9 cellular contexts compared by ENCODE assay signal in the genomic region with DNA sequence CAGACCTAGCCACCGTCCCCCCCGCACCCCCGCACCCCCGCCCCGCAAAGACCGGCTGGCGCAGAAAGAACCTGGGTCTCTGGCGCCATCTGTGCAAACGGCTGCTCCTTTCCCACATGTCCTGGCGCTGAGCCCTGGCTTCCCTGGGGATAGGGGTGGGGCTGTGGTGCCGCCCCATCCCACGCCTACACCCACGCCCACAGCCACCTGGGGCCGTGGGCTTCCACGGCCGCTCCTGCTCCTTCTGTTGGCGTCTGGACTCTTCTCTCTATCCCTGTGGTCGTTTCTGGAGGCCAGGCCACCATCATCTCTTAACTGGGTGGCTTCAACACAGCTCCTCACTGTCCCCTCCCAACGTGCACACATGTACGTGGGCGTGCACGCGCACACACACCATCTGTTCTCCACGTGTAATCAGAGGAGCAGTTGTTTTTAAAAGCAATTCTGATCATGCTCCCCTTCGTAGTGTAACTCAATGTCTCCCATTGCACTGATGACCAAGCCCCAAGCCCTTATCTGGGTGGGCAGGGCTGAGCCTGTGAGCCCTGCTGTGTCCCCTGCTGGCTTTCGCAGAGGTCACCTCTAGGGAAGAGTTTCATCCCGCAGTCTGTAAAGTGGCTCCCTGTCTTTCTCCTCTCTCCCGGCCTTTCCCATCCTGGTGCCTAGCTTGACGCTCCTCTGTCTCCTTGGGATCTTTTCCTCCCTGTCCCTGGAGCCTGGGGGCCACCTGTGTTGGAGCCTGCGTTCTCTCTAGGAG. TPM values are rescaled to one million over a fixed set of nuclear protein-coding genes. Genes with fewer than 3 reads are reported as not detected.
DNase-seq lines count a peak whose midpoint lies in the region; ATAC-seq and TF ChIP-seq lines count a peak whose summit lies in the region.
"Had no signal": no experiment of that assay in that cellular context is flagged by ENCODE, and none has a peak within 500 bp of the region (broad histone marks: within the 10 kb centered on the region; RNA-seq: fewer than 3 reads in every experiment).

No MANE protein-coding gene starts in this region.

- H3K79me2 ChIP-seq in trophoblast cell (ENCODE audit: control insufficient read depth, insufficient read depth, low read length, poor library complexity): no peaks in the 10 kb centered on the region
- no peaks in the 10 kb centered on the region for H3K79me2 ChIP-seq in osteoblast (ENCODE audit: insufficient read depth, low read length)

- no peak overlapping the region for H3K4ac ChIP-seq in trophoblast cell (ENCODE audit: low read depth, low read length)

- no peaks in the 10 kb centered on the region for H3K27me3 Mint-ChIP-seq in activated CD4-positive, alpha-beta T cell treated with anti-CD3 and anti-CD28 coated beads, Interleukin-2, amount 10 ng/mL, durations not matched to agents 24 days and 14 days
- no peaks in the 10 kb centered on the region for H3K27me3 Mint-ChIP-seq in stimulated activated naive CD8-positive, alpha-beta T cell treated with anti-CD3 and anti-CD28 coated beads, Interleukin-15, amount 100 ng/mL, for 72 hours

- peak overlapping the region; percentile 88 for H3K27ac Mint-ChIP-seq in activated CD4-positive, alpha-beta T cell treated with anti-CD3 and anti-CD28 coated beads, Interleukin-2, amount 10 ng/mL, durations not matched to agents 24 days and 14 days
- H3K27ac Mint-ChIP-seq in stimulated activated naive CD8-positive, alpha-beta T cell treated with anti-CD3 and anti-CD28 coated beads, Interleukin-15, amount 100 ng/mL, for 72 hours: peak overlapping the region in 1 of 2 donors; percentile 62

- no peak overlapping the region for H2BK12ac ChIP-seq in trophoblast cell (ENCODE audit: low read length)

- H3K23ac ChIP-seq in trophoblast cell (ENCODE audit: low read length): no peak overlapping the region

- peak overlapping the region; percentile 64 for H3K4me3 Mint-ChIP-seq in activated CD4-positive, alpha-beta T cell treated with anti-CD3 and anti-CD28 coated beads, Interleukin-2, amount 10 ng/mL, durations not matched to agents 24 days and 14 days
- peak overlapping the region; percentile 35 to 42 for H3K4me3 Mint-ChIP-seq in stimulated activated naive CD8-positive, alpha-beta T cell treated with anti-CD3 and anti-CD28 coated beads, Interleukin-15, amount 100 ng/mL, for 72 hours

- no peaks in the 10 kb centered on the region for H3K36me3 ChIP-seq in Peyer's patch
- no peaks in the 10 kb centered on the region for H3K36me3 ChIP-seq in trophoblast cell (ENCODE audit: control insufficient read depth in 1 of 2, insufficient read depth in 2 of 2, low read length in 2 of 2)
- no peaks in the 10 kb centered on the region for H3K36me3 ChIP-seq in osteoblast (ENCODE audit: insufficient read depth, low read length)

- no peak overlapping the region for H3K9ac ChIP-seq in trophoblast cell (ENCODE audit: low read length)

- no peak overlapping the region for H3K14ac ChIP-seq in trophoblast cell (ENCODE audit: low read length)

- H2AFZ ChIP-seq in trophoblast cell (ENCODE audit: insufficient read depth, low read length, poor library complexity) (no peak overlapping the region), osteoblast (ENCODE audit: low read length) (no peak overlapping the region)

- H3K4me1 ChIP-seq in Peyer's patch (peaks cover 0 to 17% (median 12%) of the 10 kb centered on the region in 4 donors), foreskin keratinocyte (no peaks in the 10 kb centered on the region), trophoblast cell (ENCODE audit: control insufficient read depth in 1 of 2, insufficient read depth in 2 of 2, low read length in 2 of 2) (no peaks in the 10 kb centered on the region), osteoblast (ENCODE audit: insufficient read depth, low read length) (no peaks in the 10 kb centered on the region)

- intact Hi-C loops in activated CD4-positive, alpha-beta T cell treated with anti-CD3 and anti-CD28 coated beads, Interleukin-2, amount 10 ng/mL, durations not matched to agents 24 days and 14 days (cut with micrococcal nuclease): loop anchor here (1.0 to 5.0 kb wide), 3 partner anchors 131 to 162 kb away; a partner anchor contains a TSS

- H3K4me2 ChIP-seq in trophoblast cell (ENCODE audit: low read length) (no peak overlapping the region), osteoblast (ENCODE audit: insufficient read depth, low read length) (no peak overlapping the region)

- no peak overlapping the region for H2BK5ac ChIP-seq in trophoblast cell (ENCODE audit: low read depth, low read length, poor library complexity)

- H3K4me3 ChIP-seq in Peyer's patch: peak overlapping the region in 1 of 4 donors; percentile 23
- H3K4me3 ChIP-seq in trophoblast cell (ENCODE audit: low read depth, low read length): no peak overlapping the region
- H3K4me3 ChIP-seq in osteoblast (ENCODE audit: insufficient read depth, low read length): no peak overlapping the region

- H3K18ac ChIP-seq in trophoblast cell (ENCODE audit: low read length): no peak overlapping the region

- H3K36me3 Mint-ChIP-seq in activated CD4-positive, alpha-beta T cell treated with anti-CD3 and anti-CD28 coated beads, Interleukin-2, amount 10 ng/mL, durations not matched to agents 24 days and 14 days (ENCODE audit: low read depth): peaks cover 48% of the 10 kb centered on the region

- no CpG with 5 or more reads among the region's 30 CpGs for WGBS in trophoblast cell (ENCODE audit: extremely low coverage, insufficient coverage, insufficient read length)

- no peak overlapping the region for H4K91ac ChIP-seq in trophoblast cell (ENCODE audit: low read depth, low read length)

- H2BK120ac ChIP-seq in trophoblast cell (ENCODE audit: insufficient read depth, low read length, poor library complexity): no peak overlapping the region

- H3K9me3 ChIP-seq in Peyer's patch: no peaks in the 10 kb centered on the region
- H3K9me3 ChIP-seq in trophoblast cell (ENCODE audit: insufficient read depth, low read depth, low read length): no peaks in the 10 kb centered on the region
- H3K9me3 ChIP-seq in osteoblast (ENCODE audit: low read depth, low read length): no peaks in the 10 kb centered on the region
- H3K9me3 ChIP-seq: esophagus muscularis mucosa had no signal

- no peaks in the 10 kb centered on the region for H3K9me3 Mint-ChIP-seq in activated CD4-positive, alpha-beta T cell treated with anti-CD3 and anti-CD28 coated beads, Interleukin-2, amount 10 ng/mL, durations not matched to agents 24 days and 14 days
- H3K9me3 Mint-ChIP-seq in stimulated activated naive CD8-positive, alpha-beta T cell treated with anti-CD3 and anti-CD28 coated beads, Interleukin-15, amount 100 ng/mL, for 72 hours: no peaks in the 10 kb centered on the region

- TF ChIP-seq POLR2A in Peyer's patch (IDR thresholded peaks at IDR 0.05): no peak

- H3K27ac ChIP-seq in Peyer's patch: peak overlapping the region; percentile 18 to 83 (median 35)
- H3K27ac ChIP-seq in foreskin keratinocyte: no peak overlapping the region
- H3K27ac ChIP-seq in trophoblast cell (ENCODE audit: low read depth, low read length): no peak overlapping the region
- no peak overlapping the region for H3K27ac ChIP-seq in osteoblast (ENCODE audit: low read depth, low read length)
- H3K27ac ChIP-seq: esophagus muscularis mucosa had no signal

- ATAC-seq in foreskin keratinocyte: peak; percentile 63
- no peak for ATAC-seq in stimulated activated naive CD8-positive, alpha-beta T cell treated with anti-CD3 and anti-CD28 coated beads, Interleukin-15, amount 100 ng/mL, for 72 hours
- no peak for ATAC-seq in GM19455 (IDR thresholded peaks at IDR 0.05; ENCODE audit: unreplicated experiment)

- H3K27me3 ChIP-seq in Peyer's patch (peaks cover 0 to 3% of the 10 kb centered on the region in 2 donors), foreskin keratinocyte (peaks cover 17% of the 10 kb centered on the region), trophoblast cell (ENCODE audit: insufficient read depth, low read length) (no peaks in the 10 kb centered on the region), osteoblast (ENCODE audit: insufficient read depth, low read length) (peaks cover 32% of the 10 kb centered on the region)

- no peak overlapping the region for H4K12ac ChIP-seq in trophoblast cell (ENCODE audit: low read depth, low read length)

- H2AK5ac ChIP-seq in trophoblast cell (ENCODE audit: low read length): no peak overlapping the region

- no peak for TF ChIP-seq CTCF in Peyer's patch (IDR thresholded peaks at IDR 0.05)
- TF ChIP-seq CTCF in foreskin keratinocyte (conservative IDR thresholded peaks at IDR 0.05): no peak
- no peak for TF ChIP-seq CTCF in osteoblast (IDR thresholded peaks at IDR 0.05; ENCODE audit: extremely low read depth, low read depth, low read length)

- H3K79me1 ChIP-seq in trophoblast cell (ENCODE audit: low read length): no peaks in the 10 kb centered on the region

- no peaks in the 10 kb centered on the region for H4K20me1 ChIP-seq in osteoblast (ENCODE audit: insufficient read depth, low read length)

- DNase-seq in activated CD4-positive, alpha-beta T cell treated with anti-CD3 and anti-CD28 coated beads, Interleukin-2, amount 10 ng/mL, durations not matched to agents 24 days and 14 days: no peak
- DNase-seq in activated CD4-positive, alpha-beta T cell treated with anti-CD3 and anti-CD28 coated beads for 48 hours: no peak
- DNase-seq in Peyer's patch (peak in 2 of 3 donors; percentile 34 to 65), foreskin keratinocyte (no peak), trophoblast cell (no peak), osteoblast (ENCODE audit: insufficient read length, low spot score, missing footprints) (no peak)
- no peak for DNase-seq in stimulated activated naive CD8-positive, alpha-beta T cell treated with anti-CD3 and anti-CD28 coated beads, Interleukin-15, amount 100 ng/mL, for 72 hours

- no peak overlapping the region for H4K8ac ChIP-seq in trophoblast cell (ENCODE audit: low read depth, low read length)

- peaks cover 38% of the 10 kb centered on the region for H3K4me1 Mint-ChIP-seq in activated CD4-positive, alpha-beta T cell treated with anti-CD3 and anti-CD28 coated beads, Interleukin-2, amount 10 ng/mL, durations not matched to agents 24 days and 14 days
- H3K4me1 Mint-ChIP-seq in stimulated activated naive CD8-positive, alpha-beta T cell treated with anti-CD3 and anti-CD28 coated beads, Interleukin-15, amount 100 ng/mL, for 72 hours: peaks cover 52% of the 10 kb centered on the region

RNA-seq across cellular contexts. Expression of a gene that starts 31.9 kb away (rescaled TPM):
- 12.9 and 13.7 TPM in 2 replicates for total RNA-seq in activated CD4-positive, alpha-beta T cell treated with anti-CD3 and anti-CD28 coated beads, Interleukin-2, amount 10 ng/mL, durations not matched to agents 24 days and 14 days
- 10 to 100 TPM in 1 of 4 donors, 1 to 10 TPM in 3; 6.3 to 13.5 (median 7.8) TPM for total RNA-seq in Peyer's patch
- total RNA-seq in foreskin keratinocyte: 38.1 and 51.8 TPM in 2 replicates
- 24.9 and 36.6 TPM in 2 replicates for polyA plus RNA-seq in foreskin keratinocyte
- polyA plus RNA-seq in trophoblast cell (2013): 63.6 and 64.0 TPM in 2 replicates
- 1.8 and 2.2 TPM in 2 replicates for total RNA-seq in osteoblast

Comparison
In these comparisons a context has a peak if more than half of its experiments do, and no peak if none do; other contexts are left out.
1. DNase-seq: peak in Peyer's patch (2 of 3); none in activated CD4-positive, alpha-beta T cell treated with anti-CD3 and anti-CD28 coated beads, Interleukin-2, amount 10 ng/mL, durations not matched to agents 24 days and 14 days (single experiment), activated CD4-positive, alpha-beta T cell treated with anti-CD3 and anti-CD28 coated beads for 48 hours (single experiment), foreskin keratinocyte (0 of 2), stimulated activated naive CD8-positive, alpha-beta T cell treated with anti-CD3 and anti-CD28 coated beads, Interleukin-15, amount 100 ng/mL, for 72 hours (0 of 2), trophoblast cell (0 of 2) and osteoblast (single experiment).
2. H3K27ac ChIP-seq: peak in Peyer's patch (4 of 4); none in foreskin keratinocyte (single experiment), trophoblast cell (single experiment) and osteoblast (single experiment).